In genomic region chr12:2256915-2257314, GRCh38 we compare ENCODE assay signal across 22 cellular contexts.
DNase-seq lines count a peak whose midpoint lies in the region; TF ChIP-seq lines count a peak whose summit lies in the region.
"Had no signal": no experiment of that assay in that cellular context is flagged by ENCODE, and none has a peak within 500 bp of the region (broad histone marks: within the 10 kb centered on the region; RNA-seq: fewer than 3 reads in every experiment).

No MANE protein-coding gene starts in this region.

- TF ChIP-seq CTCF in fibroblast of mammary gland (conservative IDR thresholded peaks at IDR 0.05; ENCODE audit: control insufficient read depth, insufficient read depth, low read depth, low read length): no peak
- no peak for TF ChIP-seq CTCF in osteoblast (IDR thresholded peaks at IDR 0.05; ENCODE audit: extremely low read depth, low read depth, low read length)
- TF ChIP-seq CTCF in CD14-positive monocyte (IDR thresholded peaks at IDR 0.05): no peak

- H3K4me3 ChIP-seq in fibroblast of mammary gland (ENCODE audit: control insufficient read depth, low read depth, low read length) (no peak overlapping the region), osteoblast (ENCODE audit: insufficient read depth, low read length) (no peak overlapping the region)
- H3K4me3 ChIP-seq: GM23338, PC-9, stomach had no signal

- no peaks in the 10 kb centered on the region for H3K36me3 ChIP-seq in osteoblast (ENCODE audit: insufficient read depth, low read length)
- H3K36me3 ChIP-seq: stomach had no signal

- DNase-seq in AG20443 (ENCODE audit: low spot score) (peak; percentile 46), RPMI7951 (ENCODE audit: low read depth) (peak; percentile 83), fibroblast of mammary gland (ENCODE audit: low read depth) (peak; percentile 43), osteoblast (ENCODE audit: insufficient read length, low spot score, missing footprints) (peak; percentile 23), CD14-positive monocyte (ENCODE audit: low spot score) (no peak), SIG-M5 (lab: John Stamatoyannopoulos, UW) (no peak), NAMALWA (ENCODE audit: low spot score) (no peak), T-helper 1 cell (no peak)
- DNase-seq: activated CD4-positive, alpha-beta T cell treated with anti-CD3 and anti-CD28 coated beads, Interleukin-2, amount 10 ng/mL, durations not matched to agents 24 days and 14 days; activated CD8-positive, alpha-beta memory T cell treated with anti-CD3 and anti-CD28 coated beads, Interleukin-2, amount 50 U/mL, for 48 hours; activated gamma-delta T cell; amygdala; Calu3; cortex of kidney; KBM-7; NCI-H1105; NCI-H69; PC-9; stomach; SW 1271 had no signal

- intact Hi-C loops in CD14-positive monocyte (cut with micrococcal nuclease): no loop called here

- peaks cover 11% of the 10 kb centered on the region for H3K79me2 ChIP-seq in osteoblast (ENCODE audit: insufficient read depth, low read length)

- peaks cover 45% of the 10 kb centered on the region for H3K4me1 ChIP-seq in osteoblast (ENCODE audit: insufficient read depth, low read length)

- peaks cover 34% of the 10 kb centered on the region for H3K4me1 Mint-ChIP-seq in CD14-positive monocyte
- H3K4me1 Mint-ChIP-seq: activated CD4-positive, alpha-beta T cell treated with anti-CD3 and anti-CD28 coated beads, Interleukin-2, amount 10 ng/mL, durations not matched to agents 24 days and 14 days; neural crest cell had no signal

- peak overlapping the region; percentile 18 for H3K27ac ChIP-seq in osteoblast (ENCODE audit: low read depth, low read length)
- H3K27ac ChIP-seq: PC-9, stomach had no signal

- peaks cover 2 to 12% (median 4%) of the 10 kb centered on the region in 7 donors for H3K9me3 Mint-ChIP-seq in CD14-positive monocyte

- H3K36me3 Mint-ChIP-seq in CD14-positive monocyte: no peaks in the 10 kb centered on the region

- no peaks in the 10 kb centered on the region for H3K27me3 ChIP-seq in osteoblast (ENCODE audit: insufficient read depth, low read length)
- H3K27me3 ChIP-seq: stomach had no signal

- no peak overlapping the region for H3K27ac Mint-ChIP-seq in CD14-positive monocyte
- H3K27ac Mint-ChIP-seq: activated CD4-positive, alpha-beta T cell treated with anti-CD3 and anti-CD28 coated beads, Interleukin-2, amount 10 ng/mL, durations not matched to agents 24 days and 14 days; GM23338 had no signal

- no peak overlapping the region for H3K4me3 Mint-ChIP-seq in CD14-positive monocyte
- H3K4me3 Mint-ChIP-seq: activated CD4-positive, alpha-beta T cell treated with anti-CD3 and anti-CD28 coated beads, Interleukin-2, amount 10 ng/mL, durations not matched to agents 24 days and 14 days; GM23338; neural crest cell had no signal

- H3K27me3 Mint-ChIP-seq in CD14-positive monocyte (ENCODE audit: low read depth in 3 of 3): peaks cover 0 to 3% (median 1%) of the 10 kb centered on the region in 3 donors
- H3K27me3 Mint-ChIP-seq: activated CD4-positive, alpha-beta T cell treated with anti-CD3 and anti-CD28 coated beads, Interleukin-2, amount 10 ng/mL, durations not matched to agents 24 days and 14 days had no signal

- H3K4me2 ChIP-seq in osteoblast (ENCODE audit: insufficient read depth, low read length): peak overlapping the region; percentile 4
- H3K4me2 ChIP-seq: GM23338, PC-9 had no signal

- no peak overlapping the region for H2AFZ ChIP-seq in osteoblast (ENCODE audit: low read length)
- H2AFZ ChIP-seq: GM23338, PC-9 had no signal

- H3K9me3 ChIP-seq in osteoblast (ENCODE audit: low read depth, low read length): no peaks in the 10 kb centered on the region
- H3K9me3 ChIP-seq: stomach had no signal

- no peaks in the 10 kb centered on the region for H4K20me1 ChIP-seq in osteoblast (ENCODE audit: insufficient read depth, low read length)

Comparison
In these comparisons a context has a peak if more than half of its experiments do, and no peak if none do; other contexts are left out.
1. DNase-seq: peak in AG20443 (single experiment), RPMI7951 (single experiment), fibroblast of mammary gland (single experiment) and osteoblast (single experiment); none in CD14-positive monocyte (single experiment), SIG-M5 (single experiment), NAMALWA (single experiment) and T-helper 1 cell (0 of 5).